Comparison of ENCODE assay signal across 21 cellular contexts in genomic region chr1:21831454-21831970, GRCh38. TPM values are rescaled to one million over a fixed set of nuclear protein-coding genes. Genes with fewer than 3 reads are reported as not detected.
DNase-seq lines count a peak whose midpoint lies in the region; ATAC-seq, FAIRE-seq and TF ChIP-seq lines count a peak whose summit lies in the region.
"Had no signal": no experiment of that assay in that cellular context is flagged by ENCODE, and none has a peak within 500 bp of the region (broad histone marks: within the 10 kb centered on the region; RNA-seq: fewer than 3 reads in every experiment).

No MANE protein-coding gene starts in this region.

- BruUV-seq in mammary epithelial cell (replicated peaks; lab: Mats Ljungman, UMichigan), result TSS peak; percentile 6

- FAIRE-seq in GM19239 (lab: Jason Lieb, UNC), result no peak
- FAIRE-seq: H1 had no signal

- no peaks in the 10 kb centered on the region for H3K4me1 Mint-ChIP-seq in stimulated activated effector memory CD8-positive, alpha-beta T cell treated with anti-CD3 and anti-CD28 coated beads, Interleukin-12 subunit alpha, Interleukin-12 subunit beta, amount 100 ng/mL, for 72 hours
- H3K4me1 Mint-ChIP-seq: B cell had no signal

- intact Hi-C loops in left ventricle myocardium superior (cut with micrococcal nuclease), result no loop called here
- intact Hi-C loops in mammary epithelial cell (cut with micrococcal nuclease), result loop anchor here (10.0 kb wide), 1 partner anchor 47 kb away; the partner anchor contains the start of gene USP48

- H3K4me2 ChIP-seq in mammary epithelial cell (ENCODE audit: insufficient read depth, low read depth, low read length), result no peak overlapping the region
- H3K4me2 ChIP-seq: BLaER1 treated with 17β-estradiol and CSF1 and Interleukin-3, amounts not matched to agents 10 nM and 100 nM had no signal

- H3K4me3 ChIP-seq in right atrium auricular region (no peak overlapping the region), mammary epithelial cell (replicated peaks in 1 of 3; ENCODE audit: insufficient read depth in 1 of 3, low read depth in 2 of 3, low read length in 3 of 3) (no peak overlapping the region)
- H3K4me3 ChIP-seq: BLaER1 treated with 17β-estradiol and CSF1 and Interleukin-3, amounts not matched to agents 10 nM and 100 nM; HAP-1 had no signal

- no peak overlapping the region for H2AFZ ChIP-seq in mammary epithelial cell (ENCODE audit: low read depth, low read length)

- CTCF ChIA-PET in mammary epithelial cell (lab: Charles Lee; ENCODE audit: low non-redundant PET), result no interaction called here

- peaks cover 3% of the 10 kb centered on the region for H3K9me3 Mint-ChIP-seq in stimulated activated effector memory CD8-positive, alpha-beta T cell treated with anti-CD3 and anti-CD28 coated beads, Interleukin-12 subunit alpha, Interleukin-12 subunit beta, amount 100 ng/mL, for 72 hours

- in situ Hi-C loops in mammary epithelial cell (cut with MboI; ENCODE audit: low sequenced_read_pairs in 2 of 2), result no loop called here

- H3K36me3 Mint-ChIP-seq in stimulated activated effector memory CD8-positive, alpha-beta T cell treated with anti-CD3 and anti-CD28 coated beads, Interleukin-12 subunit alpha, Interleukin-12 subunit beta, amount 100 ng/mL, for 72 hours, result peaks cover 5% of the 10 kb centered on the region

- H3K27me3 ChIP-seq in right atrium auricular region, result no peaks in the 10 kb centered on the region
- H3K27me3 ChIP-seq in mammary epithelial cell (ENCODE audit: insufficient read depth, low read length), result no peaks in the 10 kb centered on the region
- H3K27me3 ChIP-seq: BLaER1 treated with 17β-estradiol and CSF1 and Interleukin-3, amounts not matched to agents 10 nM and 100 nM had no signal

- peak; percentile 6 for ATAC-seq in left ventricle myocardium superior
- ATAC-seq in stimulated activated effector memory CD8-positive, alpha-beta T cell treated with anti-CD3 and anti-CD28 coated beads, Interleukin-12 subunit alpha, Interleukin-12 subunit beta, amount 100 ng/mL, for 72 hours, result no peak
- ATAC-seq in HG02938 (IDR thresholded peaks at IDR 0.05; ENCODE audit: unreplicated experiment), result no peak
- ATAC-seq: CD8-positive, alpha-beta T cell had no signal

- H3K36me3 ChIP-seq in right atrium auricular region (peaks cover 100% of the 10 kb centered on the region), mammary epithelial cell (ENCODE audit: insufficient read depth, low read length) (peaks cover 32% of the 10 kb centered on the region)

- H3K4me3 Mint-ChIP-seq in stimulated activated effector memory CD8-positive, alpha-beta T cell treated with anti-CD3 and anti-CD28 coated beads, Interleukin-12 subunit alpha, Interleukin-12 subunit beta, amount 100 ng/mL, for 72 hours, result no peak overlapping the region
- H3K4me3 Mint-ChIP-seq: B cell; CD8-positive, alpha-beta T cell had no signal

- H3K27ac Mint-ChIP-seq in stimulated activated effector memory CD8-positive, alpha-beta T cell treated with anti-CD3 and anti-CD28 coated beads, Interleukin-12 subunit alpha, Interleukin-12 subunit beta, amount 100 ng/mL, for 72 hours, result peak overlapping the region; percentile 48
- H3K27ac Mint-ChIP-seq: B cell; CD8-positive, alpha-beta T cell had no signal

- no peaks in the 10 kb centered on the region for H3K4me1 ChIP-seq in right atrium auricular region
- no peaks in the 10 kb centered on the region for H3K4me1 ChIP-seq in mammary epithelial cell (ENCODE audit: insufficient read depth, low read length)
- H3K4me1 ChIP-seq: BLaER1 treated with 17β-estradiol and CSF1 and Interleukin-3, amounts not matched to agents 10 nM and 100 nM; HAP-1 had no signal

- dilution Hi-C loops in mammary epithelial cell (cut with HindIII; ENCODE audit: low sequenced_read_pairs), result no loop called here

- H4K20me1 ChIP-seq in mammary epithelial cell (ENCODE audit: insufficient read depth, low read length), result no peaks in the 10 kb centered on the region

- H3K9me3 ChIP-seq in right atrium auricular region (no peaks in the 10 kb centered on the region), mammary epithelial cell (replicated peaks; ENCODE audit: insufficient read depth, low read length) (no peaks in the 10 kb centered on the region)

- TF ChIP-seq CTCF in right atrium auricular region (IDR thresholded peaks at IDR 0.05), result no peak
- TF ChIP-seq CTCF in mammary epithelial cell (conservative IDR thresholded peaks at IDR 0.05 in 1 of 2, IDR thresholded peaks at IDR 0.05 in 1 of 2; ENCODE audit: extremely low read depth in 1 of 2, insufficient read depth in 1 of 2, low read depth in 1 of 2, low read length in 2 of 2), result no peak

- H3K9ac ChIP-seq in mammary epithelial cell (ENCODE audit: insufficient read depth, low read length), result no peak overlapping the region
- H3K9ac ChIP-seq: BLaER1 treated with 17β-estradiol and CSF1 and Interleukin-3, amounts not matched to agents 10 nM and 100 nM had no signal

- H3K27ac ChIP-seq in right atrium auricular region (no peak overlapping the region), mammary epithelial cell (ENCODE audit: insufficient read depth, low read depth, low read length) (no peak overlapping the region)
- H3K27ac ChIP-seq: BLaER1 treated with 17β-estradiol and CSF1 and Interleukin-3, amounts not matched to agents 10 nM and 100 nM; HL-60 had no signal

- DNase-seq in left ventricle myocardium superior (no peak), right atrium auricular region (ENCODE audit: low spot score) (no peak), mammary epithelial cell (no peak), islet precursor cell (peak; percentile 47), GM19239 (ENCODE audit: insufficient read length, low spot score) (no peak)
- no peak for DNase-seq in stimulated activated effector memory CD8-positive, alpha-beta T cell treated with anti-CD3 and anti-CD28 coated beads, Interleukin-12 subunit alpha, Interleukin-12 subunit beta, amount 100 ng/mL, for 72 hours (ENCODE audit: low spot score in 2 of 2)
- no peak for DNase-seq in activated effector memory CD4-positive, alpha-beta T cell treated with Interleukin-2 at 50 U/mL for 16 hours
- DNase-seq: 8988T; Calu3; CD8-positive, alpha-beta T cell; DMS79 treated with DMSO at 0.1 percent for 48 hours; GF-D8; IMR-90 had no signal

- no peaks in the 10 kb centered on the region for H3K79me2 ChIP-seq in mammary epithelial cell (ENCODE audit: insufficient read depth, low read length)

- WGBS in mammary epithelial cell (ENCODE audit: low coverage, missing lambda C conversion rate), result 89% methylated on average over 4 of the region's 14 CpGs

RNA-seq across cellular contexts. Expression of gene LDLRAD2, which starts 19.4 kb away (rescaled TPM):
- total RNA-seq in left ventricle myocardium superior, result 0.20 TPM
- total RNA-seq in right atrium auricular region, result not detected
- total RNA-seq in mammary epithelial cell, result not detected
- not detected for polyA plus RNA-seq in mammary epithelial cell
- polyA minus RNA-seq in mammary epithelial cell, result not detected
- total RNA-seq: A673; Calu3; CD8-positive, alpha-beta T cell; HT1080; IMR-90 had no signal

RNA-seq across cellular contexts. Expression of gene USP48, which starts 48.6 kb away (rescaled TPM):
- total RNA-seq in left ventricle myocardium superior (40.3 TPM), right atrium auricular region (10 to 100 TPM; 24.1 to 31.0 TPM), mammary epithelial cell (10 to 100 TPM; 33.3 to 53.5 TPM)
- polyA plus RNA-seq in mammary epithelial cell, result 14.0 TPM
- 25.0 TPM for polyA minus RNA-seq in mammary epithelial cell
